Comparison of ENCODE assay signal across 12 cellular contexts in genomic region chr3:45607790-45608189, GRCh38. TPM values are rescaled to one million over a fixed set of nuclear protein-coding genes. Genes with fewer than 3 reads are reported as not detected.
DNase-seq lines count a peak whose midpoint lies in the region; ATAC-seq and TF ChIP-seq lines count a peak whose summit lies in the region.
"Had no signal": no experiment of that assay in that cellular context is flagged by ENCODE, and none has a peak within 500 bp of the region (broad histone marks: within the 10 kb centered on the region; RNA-seq: fewer than 3 reads in every experiment).

No MANE protein-coding gene starts in this region.

- H3K36me3 ChIP-seq in thyroid gland = no peaks in the 10 kb centered on the region

- WGBS in thyroid gland, 2 donors = 37 to 64% methylated on average over 4 to 6 of the region's 6 CpGs

- TF ChIP-seq POLR2A in thyroid gland (IDR thresholded peaks at IDR 0.05) = no peak

- no peaks in the 10 kb centered on the region for H3K9me3 ChIP-seq in thyroid gland

- no peaks in the 10 kb centered on the region for H3K27me3 ChIP-seq in thyroid gland

- H3K27ac ChIP-seq in thyroid gland = peak overlapping the region; percentile 82 to 92 (median 92)

- peak; percentile 63 for ATAC-seq in left ventricle myocardium superior

- H3K4me3 ChIP-seq in thyroid gland (replicated peaks in 1 of 3) = no peak overlapping the region
- H3K4me3 ChIP-seq: skin epidermis had no signal

- intact Hi-C loops in left ventricle myocardium superior (cut with micrococcal nuclease) (no loop called here), thyroid gland (cut with DNase I) (no loop called here)

- TF ChIP-seq CTCF in thyroid gland (IDR thresholded peaks at IDR 0.05) = no peak

- DNase-seq in HS-27A (ENCODE audit: low read depth) (peak; percentile 83), astrocyte of the hippocampus (ENCODE audit: low read depth, low spot score) (peak; percentile 68), left ventricle myocardium superior (no peak), thyroid gland (no peak), RKO (ENCODE audit: low spot score) (no peak), GF-D8 (lab: John Stamatoyannopoulos, UW) (no peak)
- no peak for DNase-seq in stimulated activated CD4-positive, alpha-beta T cell treated with anti-CD3 and anti-CD28 coated beads, Interleukin-4, amount 100 ng/mL, for 1 hour
- DNase-seq in stimulated activated CD4-positive, alpha-beta T cell treated with anti-CD3 and anti-CD28 coated beads, Interleukin-4, amount 100 ng/mL, for 24 hours = no peak
- DNase-seq: DMS79 treated with DMSO at 0.1 percent for 48 hours; NCI-H69; stimulated activated naive CD4-positive, alpha-beta T cell had no signal

- H3K4me1 ChIP-seq in thyroid gland = peaks cover 79 to 84% of the 10 kb centered on the region in 2 donors

RNA-seq across cellular contexts. Expression of gene LIMD1, which starts 13.2 kb away (rescaled TPM):
- total RNA-seq in left ventricle myocardium superior (31.9 TPM), thyroid gland (10 to 100 TPM; 43.4 to 59.2 (median 52.1) TPM)

Comparison
In these comparisons a context has a peak if more than half of its experiments do, and no peak if none do; other contexts are left out.
1. DNase-seq: peak in HS-27A (single experiment) and astrocyte of the hippocampus (single experiment); none in left ventricle myocardium superior (single experiment), thyroid gland (0 of 2), stimulated activated CD4-positive, alpha-beta T cell treated with anti-CD3 and anti-CD28 coated beads, Interleukin-4, amount 100 ng/mL, for 1 hour (single experiment), RKO (single experiment), GF-D8 (single experiment) and stimulated activated CD4-positive, alpha-beta T cell treated with anti-CD3 and anti-CD28 coated beads, Interleukin-4, amount 100 ng/mL, for 24 hours (single experiment).